ENCODE assay signal across 20 cellular contexts in genomic region chr4:151347891-151348290, GRCh38.
"Had no signal": no experiment of that assay in that cellular context is flagged by ENCODE, and none has a peak within 500 bp of the region (broad histone marks: within the 10 kb centered on the region; RNA-seq: fewer than 3 reads in every experiment).

No MANE protein-coding gene starts in this region.

- H3K4me1 ChIP-seq: SJCRH30 had no signal

- H3K4me3 ChIP-seq: K562, SJCRH30 had no signal

- H3K9ac ChIP-seq: KMS-11 had no signal

- FAIRE-seq: K562 had no signal

- DNase-seq: Kasumi-1, MM.1S, NCI-H1092 treated with DMSO at 0.1 percent for 48 hours, NCI-H1436, NCI-H187, NCI-H2029, NCI-H2081 treated with DMSO at 0.1 percent for 48 hours, NCI-H2171, NCI-H226, NCI-H446, NCI-H510A, NCI-H524 treated with DMSO at 0.1 percent for 48 hours, NCI-H69, NCI-H774, SHP77 treated with DMSO at 0.1 percent for 48 hours, SJCRH30 had no signal

- H3K27me3 ChIP-seq: SJCRH30 had no signal

- ATAC-seq: K562, Right ventricle myocardium inferior, SK-N-SH treated with all-trans-retinoic acid at 6 μM for 48 hours had no signal

- H3K9me3 ChIP-seq: SJCRH30 had no signal

- H3K36me3 ChIP-seq: SJCRH30 had no signal

- H3K27ac ChIP-seq: KMS-11, SJCRH30 had no signal
